24 cellular contexts compared by ENCODE assay signal in genomic region chr2:232237460-232237859, GRCh38.
A peak's percentile ranks its signal among the peaks of the same experiment; 100 is the strongest.
DNase-seq lines count a peak whose midpoint lies in the region; ATAC-seq and TF ChIP-seq lines count a peak whose summit lies in the region.
"Had no signal": no experiment of that assay in that cellular context is flagged by ENCODE, and none has a peak within 500 bp of the region (broad histone marks: within the 10 kb centered on the region; RNA-seq: fewer than 3 reads in every experiment).

No MANE protein-coding gene starts in this region.

- POLR2A ChIA-PET in activated CD8-positive, alpha-beta T cell treated with anti-CD3 and anti-CD28 coated beads, Interleukin-2, amount 10 ng/mL, durations not matched to agents 7 days and 5 days (lab: Charles Lee): no interaction called here

- CTCF ChIA-PET in activated CD8-positive, alpha-beta T cell treated with anti-CD3 and anti-CD28 coated beads, Interleukin-2, amount 10 ng/mL, durations not matched to agents 7 days and 5 days (lab: Charles Lee): no interaction called here

- intact Hi-C loops in prostate gland (cut with DNase I): no loop called here

- peaks cover 13% of the 10 kb centered on the region for H3K36me3 Mint-ChIP-seq in activated CD8-positive, alpha-beta T cell treated with anti-CD3 and anti-CD28 coated beads, Interleukin-2, amount 10 ng/mL, durations not matched to agents 7 days and 5 days (ENCODE audit: low read depth)

- peak overlapping the region; percentile 18 for H3K27ac Mint-ChIP-seq in activated CD8-positive, alpha-beta T cell treated with anti-CD3 and anti-CD28 coated beads, Interleukin-2, amount 10 ng/mL, durations not matched to agents 7 days and 5 days
- H3K27ac Mint-ChIP-seq: activated CD4-positive, alpha-beta memory T cell treated with anti-CD3 and anti-CD28 coated beads for 36 hours had no signal

- H3K36me3 ChIP-seq in BLaER1: peaks cover 31% of the 10 kb centered on the region
- no peaks in the 10 kb centered on the region for H3K36me3 ChIP-seq in prostate gland
- H3K36me3 ChIP-seq: adrenal gland had no signal

- DNase-seq in NCI-H82 (lab: John Stamatoyannopoulos, UW): peak; percentile 30
- DNase-seq in NCI-H82 treated with DMSO at 0.1 percent for 48 hours (lab: John Stamatoyannopoulos, UW; ENCODE audit: unreplicated experiment): no peak
- DNase-seq in Jurkat, Clone E6-1 (ENCODE audit: low read depth, low spot score): peak; percentile 83
- DNase-seq in activated CD8-positive, alpha-beta T cell treated with anti-CD3 and anti-CD28 coated beads, Interleukin-2, amount 10 ng/mL, durations not matched to agents 7 days and 5 days: no peak
- no peak for DNase-seq in prostate gland (ENCODE audit: low spot score)
- no peak for DNase-seq in coronary artery (ENCODE audit: low spot score)
- DNase-seq: DMS79; effector CD4-positive, alpha-beta T cell; erythroblast; head of caudate nucleus; Kasumi-1; naive B cell; NCI-H1048; NCI-H187; NCI-H748 treated with DMSO at 0.1 percent for 48 hours; retina; small intestine; T-helper 9 cell had no signal

- TF ChIP-seq CTCF in prostate gland (IDR thresholded peaks at IDR 0.05) (no peak), coronary artery (IDR thresholded peaks at IDR 0.05) (no peak)

- H3K27ac ChIP-seq in BLaER1 (no peak overlapping the region), prostate gland (no peak overlapping the region), coronary artery (no peak overlapping the region)
- H3K27ac ChIP-seq: 22Rv1, adrenal gland had no signal

- ATAC-seq in activated CD8-positive, alpha-beta T cell treated with anti-CD3 and anti-CD28 coated beads, Interleukin-2, amount 10 ng/mL, durations not matched to agents 7 days and 5 days: no peak
- no peak for ATAC-seq in GM18868 (IDR thresholded peaks at IDR 0.05; ENCODE audit: unreplicated experiment)

- no peaks in the 10 kb centered on the region for H3K27me3 Mint-ChIP-seq in activated CD8-positive, alpha-beta T cell treated with anti-CD3 and anti-CD28 coated beads, Interleukin-2, amount 10 ng/mL, durations not matched to agents 7 days and 5 days (ENCODE audit: low read depth)
- H3K27me3 Mint-ChIP-seq: activated CD4-positive, alpha-beta memory T cell treated with anti-CD3 and anti-CD28 coated beads for 36 hours; brain; naive B cell had no signal

- H3K27me3 ChIP-seq in BLaER1: no peaks in the 10 kb centered on the region
- H3K27me3 ChIP-seq in prostate gland (replicated peaks; ENCODE audit: insufficient read depth): no peaks in the 10 kb centered on the region
- H3K27me3 ChIP-seq: adrenal gland had no signal

- H3K9me3 Mint-ChIP-seq in activated CD8-positive, alpha-beta T cell treated with anti-CD3 and anti-CD28 coated beads, Interleukin-2, amount 10 ng/mL, durations not matched to agents 7 days and 5 days (ENCODE audit: insufficient read depth): no peaks in the 10 kb centered on the region
- H3K9me3 Mint-ChIP-seq: activated CD4-positive, alpha-beta memory T cell treated with anti-CD3 and anti-CD28 coated beads for 36 hours; brain; naive B cell had no signal

- 95% methylated on average over 5 of the region's 5 CpGs for WGBS in prostate gland

- H3K4me1 ChIP-seq in BLaER1 (peaks cover 21% of the 10 kb centered on the region), prostate gland (replicated peaks) (peaks cover 7% of the 10 kb centered on the region)

- H3K4me1 Mint-ChIP-seq in activated CD8-positive, alpha-beta T cell treated with anti-CD3 and anti-CD28 coated beads, Interleukin-2, amount 10 ng/mL, durations not matched to agents 7 days and 5 days (ENCODE audit: low read depth): peaks cover 24% of the 10 kb centered on the region

- no peak for TF ChIP-seq POLR2A in prostate gland (IDR thresholded peaks at IDR 0.05)

- H3K4me2 ChIP-seq in BLaER1: peak overlapping the region; percentile 34

- H3K9ac ChIP-seq in BLaER1: no peak overlapping the region

- H4K20me1 ChIP-seq in BLaER1: peaks cover 3% of the 10 kb centered on the region; the same call in 1 of the 2 replicates

- no peaks in the 10 kb centered on the region for H3K9me3 ChIP-seq in BLaER1
- H3K9me3 ChIP-seq in prostate gland: no peaks in the 10 kb centered on the region
- H3K9me3 ChIP-seq: adrenal gland had no signal

- H3K4me3 ChIP-seq in BLaER1 (no peak overlapping the region), prostate gland (no peak overlapping the region), coronary artery (no peak overlapping the region)
- peak overlapping the region; percentile 15 for H3K4me3 ChIP-seq in Jurkat, Clone E6-1 (ENCODE audit: low read length)
- H3K4me3 ChIP-seq: adrenal gland had no signal

- H3K4me3 Mint-ChIP-seq in activated CD8-positive, alpha-beta T cell treated with anti-CD3 and anti-CD28 coated beads, Interleukin-2, amount 10 ng/mL, durations not matched to agents 7 days and 5 days: no peak overlapping the region
- H3K4me3 Mint-ChIP-seq: activated CD4-positive, alpha-beta memory T cell treated with anti-CD3 and anti-CD28 coated beads for 36 hours; brain had no signal

Comparison
In these comparisons a context has a peak if more than half of its experiments do, and no peak if none do; other contexts are left out.
1. DNase-seq: peak in NCI-H82 (single experiment) and Jurkat, Clone E6-1 (single experiment); none in NCI-H82 treated with DMSO at 0.1 percent for 48 hours (single experiment), activated CD8-positive, alpha-beta T cell treated with anti-CD3 and anti-CD28 coated beads, Interleukin-2, amount 10 ng/mL, durations not matched to agents 7 days and 5 days (single experiment), prostate gland (single experiment) and coronary artery (single experiment).